In genomic region chr5:142315231-142315900, GRCh38 we compare ENCODE assay signal across 1 cellular context.
TF ChIP-seq lines count a peak whose summit lies in the region.

No MANE protein-coding gene starts in this region.

TF ChIP-seq in WTC11, 78 proteins besides CTCF, POLR2A, EP300 and RAD21 (continued from another document):
- TF ChIP-seq CDX4 (CRISPR knock-in tag; IDR thresholded peaks at IDR 0.05; ENCODE audit: borderline replicate concordance) = peak; percentile 12; the same call in 1 of the 2 replicates
